ENCODE assay signal across 21 cellular contexts in genomic region chr5:17696625-17697024, GRCh38.
"Had no signal": no experiment of that assay in that cellular context is flagged by ENCODE, and none has a peak within 500 bp of the region (broad histone marks: within the 10 kb centered on the region; RNA-seq: fewer than 3 reads in every experiment).

No MANE protein-coding gene starts in this region.

- H3K27ac ChIP-seq: coronary artery, dorsolateral prefrontal cortex, esophagus muscularis mucosa, foreskin keratinocyte, gastroesophageal sphincter, heart left ventricle, hepatocyte, left lung, lower lobe of right lung had no signal

- H2AFZ ChIP-seq: hepatocyte had no signal

- H3K4me3 ChIP-seq: coronary artery, dorsolateral prefrontal cortex, esophagus muscularis mucosa, gastroesophageal sphincter, heart left ventricle, hepatocyte, left lung, lower lobe of right lung, mucosa of descending colon had no signal

- H3K9me3 ChIP-seq: esophagus muscularis mucosa, lower lobe of right lung, mucosa of descending colon had no signal

- DNase-seq: dermis blood vessel endothelial cell; dorsolateral prefrontal cortex; effector CD4-positive, alpha-beta T cell; effector memory CD4-positive, alpha-beta T cell; heart left ventricle; left cardiac atrium; left lung; left ventricle myocardium superior; lower lobe of right lung; mesenchymal stem cell; mucosa of descending colon; naive B cell; naive thymus-derived CD8-positive, alpha-beta T cell had no signal

- ATAC-seq: foreskin keratinocyte; gastroesophageal sphincter; heart left ventricle; left cardiac atrium; left lung; left ventricle myocardium superior; lower lobe of right lung; mucosa of descending colon; naive thymus-derived CD8-positive, alpha-beta T cell had no signal

- H3K4me1 ChIP-seq: esophagus muscularis mucosa, gastroesophageal sphincter, heart left ventricle, left lung, lower lobe of right lung had no signal

- FAIRE-seq: endothelial cell of umbilical vein, frontal cortex, islet of Langerhans had no signal

- H3K79me2 ChIP-seq: hepatocyte had no signal

- H3K36me3 ChIP-seq: esophagus muscularis mucosa, gastroesophageal sphincter, heart left ventricle, left lung, lower lobe of right lung had no signal

- H3K4me2 ChIP-seq: hepatocyte had no signal

- H3K27me3 ChIP-seq: dorsolateral prefrontal cortex, esophagus muscularis mucosa, foreskin keratinocyte, gastroesophageal sphincter, heart left ventricle, hepatocyte, left lung had no signal
